In genomic region chr2:73214120-73215035, GRCh38 we compare ENCODE assay signal across 8 cellular contexts.
DNase-seq lines count a peak whose midpoint lies in the region; ATAC-seq and TF ChIP-seq lines count a peak whose summit lies in the region.

Gene SMYD5 (plus strand): TSS chr2:73214245. CDS start chr2:73214267, 22 bp downstream.

- ATAC-seq in GM19023 (IDR thresholded peaks at IDR 0.05; ENCODE audit: unreplicated experiment) (peak; percentile 93), HG03196 (IDR thresholded peaks at IDR 0.05; ENCODE audit: unreplicated experiment) (peak; percentile 92)

- DNase-seq in AG10803 (ENCODE audit: low read depth) (peak; percentile 73), NCI-H510A treated with DMSO at 0.1 percent for 48 hours (lab: John Stamatoyannopoulos, UW) (peak; percentile 58), choroid plexus epithelial cell (ENCODE audit: low read depth) (peak; percentile 86), left kidney (ENCODE audit: low read depth, low spot score) (peak; percentile 93)
- DNase-seq in activated CD4-positive, alpha-beta T cell treated with anti-CD3 and anti-CD28 coated beads for 24 hours (ENCODE audit: low read depth in 2 of 2), result peak; percentile 90
- DNase-seq in stimulated activated CD4-positive, alpha-beta T cell treated with anti-CD3 and anti-CD28 coated beads, Interleukin-2, amount 100 ng/mL, for 24 hours, result peak; percentile 95

- H3K4me3 ChIP-seq in AG10803 (ENCODE audit: low read length) (peak within 1 kb of the TSS; percentile 82), choroid plexus epithelial cell (ENCODE audit: low read depth, low read length) (peak within 1 kb of the TSS; percentile 86)

- TF ChIP-seq CTCF in AG10803 (conservative IDR thresholded peaks at IDR 0.05; ENCODE audit: low read length) (no peak), choroid plexus epithelial cell (conservative IDR thresholded peaks at IDR 0.05; ENCODE audit: low read depth, low read length) (no peak)

Comparison
In these comparisons a context has a peak if more than half of its experiments do, and no peak if none do; other contexts are left out.
1. Peak in every context shown above with its lines: DNase-seq, ATAC-seq and H3K4me3 ChIP-seq.